Comparison of ENCODE assay signal across 17 cellular contexts in the genomic region with DNA sequence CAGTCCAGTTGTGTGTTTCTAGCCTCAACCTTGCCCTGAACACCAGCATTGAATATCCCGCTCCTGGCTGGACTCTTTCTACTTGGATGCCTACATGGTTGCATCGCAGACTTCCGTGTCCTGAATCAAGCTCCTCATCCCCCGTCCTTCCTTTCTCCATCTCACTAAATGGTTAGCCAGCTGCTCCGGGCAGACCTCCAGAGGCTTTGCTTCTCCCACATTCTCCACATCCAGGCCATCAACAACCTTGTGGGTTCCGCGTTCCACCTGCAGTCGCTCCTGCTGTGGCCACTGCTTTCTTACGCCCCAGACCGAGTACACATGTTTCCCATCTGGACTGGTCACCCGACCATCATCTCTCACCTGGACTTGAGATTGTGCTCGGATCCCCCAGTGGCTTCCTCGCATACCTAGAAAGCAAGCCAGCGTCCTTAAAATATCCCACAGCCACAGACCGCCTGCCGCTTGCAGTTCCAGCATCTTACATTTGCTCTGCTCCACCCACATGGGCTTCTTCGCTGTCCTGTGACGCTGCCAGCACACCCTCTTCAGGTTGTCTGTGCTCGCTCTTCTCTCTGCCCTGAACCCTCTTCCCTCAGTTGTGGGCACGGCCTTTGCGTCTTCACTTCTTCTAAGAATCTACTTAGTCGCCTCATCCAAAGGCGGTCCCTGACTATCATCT. TPM values are rescaled to one million over a fixed set of nuclear protein-coding genes. Genes with fewer than 3 reads are reported as not detected.
DNase-seq lines count a peak whose midpoint lies in the region; ATAC-seq and TF ChIP-seq lines count a peak whose summit lies in the region.
"Had no signal": no experiment of that assay in that cellular context is flagged by ENCODE, and none has a peak within 500 bp of the region (broad histone marks: within the 10 kb centered on the region; RNA-seq: fewer than 3 reads in every experiment).

No MANE protein-coding gene starts in this region.

- POLR2A ChIA-PET in WTC11 (lab: Charles Lee): no interaction called here

- H3K4me1 ChIP-seq in endodermal cell (ENCODE audit: control insufficient read depth, insufficient read depth, low read length) (peaks cover 7% of the 10 kb centered on the region), GM23248 (ENCODE audit: insufficient read depth) (peaks cover 17% of the 10 kb centered on the region)

- H3K36me3 Mint-ChIP-seq in WTC11: no peaks in the 10 kb centered on the region
- H3K36me3 Mint-ChIP-seq in endodermal cell (ENCODE audit: low read depth): peaks cover 26% of the 10 kb centered on the region
- H3K36me3 Mint-ChIP-seq: CD14-positive monocyte; CD8-positive, alpha-beta T cell had no signal

- H3K9me3 Mint-ChIP-seq in WTC11: no peaks in the 10 kb centered on the region
- no peaks in the 10 kb centered on the region for H3K9me3 Mint-ChIP-seq in endodermal cell
- H3K9me3 Mint-ChIP-seq: CD8-positive, alpha-beta T cell had no signal

- H3K36me3 ChIP-seq in endodermal cell (ENCODE audit: control insufficient read depth, insufficient read depth, low read length) (peaks cover 54% of the 10 kb centered on the region), GM23248 (ENCODE audit: low read depth) (no peaks in the 10 kb centered on the region)

- H2AFZ ChIP-seq in GM23248: no peak overlapping the region

- H3K4me2 ChIP-seq in GM23248 (ENCODE audit: unreplicated experiment): no peak overlapping the region

- H3K27ac Mint-ChIP-seq in WTC11 (peak overlapping the region; percentile 8; the same call in 1 of the 2 replicates), endodermal cell (peak overlapping the region; percentile 3)
- H3K27ac Mint-ChIP-seq: CD14-positive monocyte; CD8-positive, alpha-beta T cell had no signal

- intact Hi-C loops in Right ventricle myocardium superior (cut with DNase I) (no loop called here), cardiac septum (cut with DNase I) (no loop called here), posterior cingulate gyrus (cut with DNase I) (no loop called here)

- no peaks in the 10 kb centered on the region for H3K27me3 Mint-ChIP-seq in WTC11 (ENCODE audit: low read depth)
- no peaks in the 10 kb centered on the region for H3K27me3 Mint-ChIP-seq in endodermal cell (ENCODE audit: insufficient read depth)

- H3F3A ChIP-seq in GM23248 (ENCODE audit: insufficient read depth): no peaks in the 10 kb centered on the region

- H3K9me3 ChIP-seq in endodermal cell (ENCODE audit: control insufficient read depth, low read length): peaks cover 5% of the 10 kb centered on the region
- no peaks in the 10 kb centered on the region for H3K9me3 ChIP-seq in GM23248 (ENCODE audit: low read depth)

- H3K4me3 Mint-ChIP-seq in WTC11 (no peak overlapping the region), endodermal cell (no peak overlapping the region)
- H3K4me3 Mint-ChIP-seq: CD14-positive monocyte; CD8-positive, alpha-beta T cell had no signal

- H3K9ac ChIP-seq in endodermal cell (ENCODE audit: extremely low read depth, low read length, poor library complexity, severe bottlenecking) (no peak overlapping the region), GM23248 (no peak overlapping the region)

- H3K9me2 ChIP-seq in GM23248 (ENCODE audit: insufficient read depth): no peaks in the 10 kb centered on the region

- ATAC-seq in Right ventricle myocardium superior (ENCODE audit: poor library complexity) (no peak), WTC11 (peak; percentile 51; the same call in 1 of the 2 replicates)
- ATAC-seq: CD8-positive, alpha-beta T cell; HCT116 had no signal

- H3K27ac ChIP-seq in endodermal cell (ENCODE audit: low read depth, low read length): no peak overlapping the region
- H3K27ac ChIP-seq in GM23248: no peak overlapping the region
- H3K27ac ChIP-seq: 22Rv1 had no signal

- H3K27me3 ChIP-seq in endodermal cell (ENCODE audit: control insufficient read depth, insufficient read depth, low read length, poor library complexity, severe bottlenecking) (no peaks in the 10 kb centered on the region), GM23248 (replicated peaks; ENCODE audit: insufficient read depth) (no peaks in the 10 kb centered on the region)

- in situ Hi-C loops in GM23248 (cut with MboI): loop anchor here (25.0 kb wide), 1 partner anchor 1706 kb away; no protein-coding TSS in a partner anchor

- WGBS in endodermal cell (ENCODE audit: insufficient coverage in 1 of 2, insufficient read length in 1 of 2), 2 experiments: 93 to 95% methylated on average over 16 to 23 of the region's 23 CpGs
- 87 to 89% methylated on average over 21 to 23 of the region's 23 CpGs for WGBS in GM23248 (ENCODE audit: low coverage in 1 of 2, low lambda C conversion rate in 2 of 2, missing lambda C conversion rate in 2 of 2), 2 experiments

- H3K4me1 Mint-ChIP-seq in WTC11 (peaks cover 37% of the 10 kb centered on the region), endodermal cell (peaks cover 43% of the 10 kb centered on the region)
- H3K4me1 Mint-ChIP-seq: CD14-positive monocyte had no signal

- TF ChIP-seq CTCF in WTC11 (IDR thresholded peaks at IDR 0.05) (no peak), endodermal cell (conservative IDR thresholded peaks at IDR 0.05) (no peak)

- H3K4me3 ChIP-seq in endodermal cell (ENCODE audit: low read length) (no peak overlapping the region), GM23248 (no peak overlapping the region)

- no peaks in the 10 kb centered on the region for H3K79me2 ChIP-seq in GM23248 (ENCODE audit: insufficient read depth)

- H4K20me1 ChIP-seq in GM23248 (ENCODE audit: insufficient read depth): no peaks in the 10 kb centered on the region

- DNase-seq in Right ventricle myocardium superior (peak; percentile 44), cardiac septum (ENCODE audit: low spot score) (no peak), WTC11 (ENCODE audit: low spot score) (no peak), endodermal cell (no peak), posterior cingulate gyrus (peak in 7 of 10 donors; percentile 43 to 91 (median 54)), GM23248 (no peak)
- DNase-seq in activated CD4-positive, CD25-positive, alpha-beta regulatory T cell (lab: John Stamatoyannopoulos, UW): no peak
- DNase-seq: CD8-positive, alpha-beta T cell; COR-L47; DND-41; GDM1; IMR-90 had no signal

- CTCF ChIA-PET in WTC11 (lab: Charles Lee): no interaction called here

TF ChIP-seq in WTC11, 78 proteins besides CTCF, POLR2A, EP300 and RAD21 (continues in another document):
- TF ChIP-seq, protein P1, sequence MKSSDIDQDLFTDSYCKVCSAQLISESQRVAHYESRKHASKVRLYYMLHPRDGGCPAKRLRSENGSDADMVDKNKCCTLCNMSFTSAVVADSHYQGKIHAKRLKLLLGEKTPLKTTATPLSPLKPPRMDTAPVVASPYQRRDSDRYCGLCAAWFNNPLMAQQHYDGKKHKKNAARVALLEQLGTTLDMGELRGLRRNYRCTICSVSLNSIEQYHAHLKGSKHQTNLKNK (CRISPR knock-in tag; IDR thresholded peaks at IDR 0.05): no peak
- TF ChIP-seq ATF2 (CRISPR knock-in tag; IDR thresholded peaks at IDR 0.05; ENCODE audit: borderline replicate concordance, low read depth) (no peak), CREM (CRISPR knock-in tag; IDR thresholded peaks at IDR 0.05) (no peak), TCF7 (CRISPR knock-in tag; IDR thresholded peaks at IDR 0.05; ENCODE audit: low read depth) (no peak), ZNF416 (CRISPR knock-in tag; IDR thresholded peaks at IDR 0.05) (no peak), NFATC4 (CRISPR knock-in tag; IDR thresholded peaks at IDR 0.05) (no peak), KAT7 (CRISPR knock-in tag; IDR thresholded peaks at IDR 0.05; ENCODE audit: borderline replicate concordance) (no peak)
- TF ChIP-seq, protein P2, sequence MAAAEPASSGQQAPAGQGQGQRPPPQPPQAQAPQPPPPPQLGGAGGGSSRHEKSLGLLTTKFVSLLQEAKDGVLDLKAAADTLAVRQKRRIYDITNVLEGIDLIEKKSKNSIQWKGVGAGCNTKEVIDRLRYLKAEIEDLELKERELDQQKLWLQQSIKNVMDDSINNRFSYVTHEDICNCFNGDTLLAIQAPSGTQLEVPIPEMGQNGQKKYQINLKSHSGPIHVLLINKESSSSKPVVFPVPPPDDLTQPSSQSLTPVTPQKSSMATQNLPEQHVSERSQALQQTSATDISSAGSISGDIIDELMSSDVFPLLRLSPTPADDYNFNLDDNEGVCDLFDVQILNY (CRISPR knock-in tag; IDR thresholded peaks at IDR 0.05): no peak
- TF ChIP-seq, protein P3, sequence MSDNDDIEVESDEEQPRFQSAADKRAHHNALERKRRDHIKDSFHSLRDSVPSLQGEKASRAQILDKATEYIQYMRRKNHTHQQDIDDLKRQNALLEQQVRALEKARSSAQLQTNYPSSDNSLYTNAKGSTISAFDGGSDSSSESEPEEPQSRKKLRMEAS (CRISPR knock-in tag; IDR thresholded peaks at IDR 0.05): no peak

RNA-seq across cellular contexts. Expression of gene CELF2, which starts 25.9 kb away (rescaled TPM):
- total RNA-seq in Right ventricle myocardium superior (67.7 TPM), cardiac septum (67.5 TPM), WTC11 (2021) (16.8 to 24.6 TPM (median 17.8 TPM) in 3 replicates), endodermal cell (10 to 100 TPM; 79.9 to 96.1 TPM)
- polyA plus RNA-seq in endodermal cell (2013, experiment 1 of 2): 23.5 TPM
- 24.6 TPM for polyA plus RNA-seq in endodermal cell (2013, experiment 2 of 2)
- 10.6 and 14.4 TPM in 2 replicates for total RNA-seq in GM23248 (2014; rRNA removed; shearing (Covaris generic))
- polyA plus RNA-seq in GM23248 (2016; fragmentation: Nextera tagmentation; extraction: Ambion mirVana): 26.5 and 27.5 TPM in 2 replicates
- total RNA-seq: A673, HT-29 had no signal

Comparison
In these comparisons a context has a peak if more than half of its experiments do, and no peak if none do; other contexts are left out.
1. DNase-seq: peak in Right ventricle myocardium superior (single experiment) and posterior cingulate gyrus (7 of 10); none in cardiac septum (single experiment), WTC11 (single experiment), endodermal cell (single experiment), GM23248 (single experiment) and activated CD4-positive, CD25-positive, alpha-beta regulatory T cell (0 of 4).